Comparison of ENCODE assay signal across 19 cellular contexts in the genomic region with DNA sequence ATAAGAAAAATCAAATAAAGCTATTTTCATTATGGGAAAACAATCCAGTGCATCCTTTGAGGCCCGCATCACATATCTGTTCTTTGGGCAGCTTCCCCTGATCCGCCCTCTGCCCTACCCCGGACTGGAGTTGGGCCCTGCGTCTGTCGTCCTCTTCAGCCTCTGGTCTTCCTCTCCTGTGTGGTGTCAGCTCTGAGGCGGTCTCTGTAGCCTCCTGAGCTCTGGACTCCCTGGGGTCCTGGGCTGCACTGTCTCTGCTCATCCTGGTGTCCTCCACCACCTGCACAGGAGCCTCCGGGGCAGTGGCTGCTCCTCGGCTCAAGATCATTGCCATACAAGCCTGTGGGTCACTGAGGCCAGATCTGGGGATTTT. TPM values are rescaled to one million over a fixed set of nuclear protein-coding genes. Genes with fewer than 3 reads are reported as not detected.
DNase-seq lines count a peak whose midpoint lies in the region; ATAC-seq and TF ChIP-seq lines count a peak whose summit lies in the region.
"Had no signal": no experiment of that assay in that cellular context is flagged by ENCODE, and none has a peak within 500 bp of the region (broad histone marks: within the 10 kb centered on the region; RNA-seq: fewer than 3 reads in every experiment).

No MANE protein-coding gene starts in this region.

- TF ChIP-seq POLR2A in sigmoid colon (IDR thresholded peaks at IDR 0.05): no peak

- DNase-seq in mammary epithelial cell: no peak
- peak; percentile 30 for DNase-seq in sigmoid colon
- DNase-seq in right atrium auricular region (ENCODE audit: low spot score): no peak
- DNase-seq in DMS153 treated with DMSO at 0.1 percent for 48 hours (lab: John Stamatoyannopoulos, UW; ENCODE audit: unreplicated experiment): no peak
- no peak for DNase-seq in T-helper 1 cell
- DNase-seq: activated CD4-positive, alpha-beta T cell treated with anti-CD3 and anti-CD28 coated beads, Interleukin-2, amount 50 U/mL, for 4 hours; activated naive CD4-positive, alpha-beta T cell treated with anti-CD3 and anti-CD28 coated beads, Interleukin-2, amount 50 U/mL, for 16 hours; NCI-H1105 treated with DMSO at 0.1 percent for 48 hours; NCI-H2171 treated with DMSO at 0.1 percent for 48 hours; NCI-H774; stimulated activated CD4-positive, alpha-beta T cell treated with anti-CD3 and anti-CD28 coated beads, Interleukin-2, amount 100 ng/mL, for 24 hours had no signal

- in situ Hi-C loops in mammary epithelial cell (cut with MboI; ENCODE audit: low sequenced_read_pairs in 2 of 2): no loop called here

- H2AFZ ChIP-seq in mammary epithelial cell (ENCODE audit: low read depth, low read length): no peak overlapping the region

- WGBS in mammary epithelial cell (ENCODE audit: low coverage, missing lambda C conversion rate): 46% methylated on average over 8 of the region's 8 CpGs
- 87 to 90% methylated on average over 8 of the region's 8 CpGs for WGBS in sigmoid colon, 2 donors

- no TSS peak for BruUV-seq in mammary epithelial cell (replicated peaks; lab: Mats Ljungman, UMichigan)

- no peaks in the 10 kb centered on the region for H4K20me1 ChIP-seq in mammary epithelial cell (ENCODE audit: insufficient read depth, low read length)

- CTCF ChIA-PET in mammary epithelial cell (lab: Charles Lee; ENCODE audit: low non-redundant PET): no interaction called here

- TF ChIP-seq CTCF in mammary epithelial cell (conservative IDR thresholded peaks at IDR 0.05 in 1 of 2, IDR thresholded peaks at IDR 0.05 in 1 of 2; ENCODE audit: extremely low read depth in 1 of 2, insufficient read depth in 1 of 2, low read depth in 1 of 2, low read length in 2 of 2) (no peak), sigmoid colon (IDR thresholded peaks at IDR 0.05) (no peak), right atrium auricular region (IDR thresholded peaks at IDR 0.05) (no peak)

- peak overlapping the region; percentile 26 for H3K4me2 ChIP-seq in mammary epithelial cell (ENCODE audit: insufficient read depth, low read depth, low read length)
- H3K4me2 ChIP-seq: KMS-11 had no signal

- H3K27me3 ChIP-seq in mammary epithelial cell (ENCODE audit: insufficient read depth, low read length) (no peaks in the 10 kb centered on the region), sigmoid colon (no peaks in the 10 kb centered on the region), right atrium auricular region (no peaks in the 10 kb centered on the region)
- H3K27me3 ChIP-seq: suprapubic skin had no signal

- H3K27ac ChIP-seq in mammary epithelial cell (ENCODE audit: insufficient read depth, low read depth, low read length): no peak overlapping the region
- no peak overlapping the region for H3K27ac ChIP-seq in sigmoid colon
- H3K27ac ChIP-seq in right atrium auricular region: no peak overlapping the region
- H3K27ac ChIP-seq: epithelial cell of prostate, HL-60, KMS-11, suprapubic skin had no signal

- no peak for TF ChIP-seq EP300 in sigmoid colon (IDR thresholded peaks at IDR 0.05)

- dilution Hi-C loops in mammary epithelial cell (cut with HindIII; ENCODE audit: low sequenced_read_pairs): no loop called here

- H3K79me2 ChIP-seq in mammary epithelial cell (ENCODE audit: insufficient read depth, low read length): no peaks in the 10 kb centered on the region

- H3K9me3 ChIP-seq in mammary epithelial cell (replicated peaks; ENCODE audit: insufficient read depth, low read length): no peaks in the 10 kb centered on the region
- H3K9me3 ChIP-seq in sigmoid colon: no peaks in the 10 kb centered on the region
- no peaks in the 10 kb centered on the region for H3K9me3 ChIP-seq in right atrium auricular region
- H3K9me3 ChIP-seq: suprapubic skin had no signal

- H3K4me3 ChIP-seq in mammary epithelial cell (replicated peaks in 1 of 3; ENCODE audit: insufficient read depth in 1 of 3, low read depth in 2 of 3, low read length in 3 of 3) (no peak overlapping the region), sigmoid colon (no peak overlapping the region), right atrium auricular region (no peak overlapping the region)
- H3K4me3 ChIP-seq: suprapubic skin had no signal

- intact Hi-C loops in mammary epithelial cell (cut with micrococcal nuclease): no loop called here
- intact Hi-C loops in sigmoid colon (cut with DNase I): no loop called here

- H3K36me3 ChIP-seq in mammary epithelial cell (ENCODE audit: insufficient read depth, low read length): no peaks in the 10 kb centered on the region
- peaks cover 0 to 48% (median 7%) of the 10 kb centered on the region in 4 donors for H3K36me3 ChIP-seq in sigmoid colon
- peaks cover 29% of the 10 kb centered on the region for H3K36me3 ChIP-seq in right atrium auricular region

- H3K4me1 ChIP-seq in mammary epithelial cell (ENCODE audit: insufficient read depth, low read length) (peaks cover 12% of the 10 kb centered on the region), sigmoid colon (no peaks in the 10 kb centered on the region), right atrium auricular region (peaks cover 0 to 17% of the 10 kb centered on the region in 2 donors)
- H3K4me1 ChIP-seq: suprapubic skin had no signal

- no peak overlapping the region for H3K9ac ChIP-seq in mammary epithelial cell (ENCODE audit: insufficient read depth, low read length)
- H3K9ac ChIP-seq: KMS-11 had no signal

- ATAC-seq in GM18502 (IDR thresholded peaks at IDR 0.05; ENCODE audit: poor library complexity, unreplicated experiment): peak; percentile 36
- ATAC-seq in HG02943 (IDR thresholded peaks at IDR 0.05; ENCODE audit: low read depth, unreplicated experiment): peak; percentile 22
- no peak for ATAC-seq in GM18520 (IDR thresholded peaks at IDR 0.05; ENCODE audit: unreplicated experiment)
- ATAC-seq: left lobe of liver had no signal

RNA-seq across cellular contexts. Expression of a gene that starts 7.4 kb away (rescaled TPM):
- under 1 TPM; 0.17 to 0.31 TPM for total RNA-seq in mammary epithelial cell
- polyA plus RNA-seq in mammary epithelial cell: 0.05 TPM
- not detected for polyA minus RNA-seq in mammary epithelial cell
- under 1 TPM in 3 of 4 donors, not detected in 1; under 0.01 to 0.95 (median 0.83) TPM for total RNA-seq in sigmoid colon
- 1 to 10 TPM in 1 of 3 donors, under 1 TPM in 1, not detected in 1; 0.23 to 8.4 TPM for polyA plus RNA-seq in sigmoid colon
- total RNA-seq in right atrium auricular region: 10 to 100 TPM; 11.9 to 12.4 TPM

RNA-seq across cellular contexts. Expression of a gene that starts 18.6 kb away (rescaled TPM):
- 100 to 1,000 TPM; 360 to 523 TPM for total RNA-seq in mammary epithelial cell
- 724 TPM for polyA plus RNA-seq in mammary epithelial cell
- polyA minus RNA-seq in mammary epithelial cell: 421 TPM
- 100 to 1,000 TPM; 154 to 232 (median 183) TPM for total RNA-seq in sigmoid colon
- 100 to 1,000 TPM; 162 to 647 (median 169) TPM for polyA plus RNA-seq in sigmoid colon
- 100 to 1,000 TPM; 139 to 189 TPM for total RNA-seq in right atrium auricular region

RNA-seq across cellular contexts. Expression of a gene that starts 48.4 kb away (rescaled TPM):
- total RNA-seq in mammary epithelial cell: 100 to 1,000 TPM in 1 of 2 donors, 10 to 100 TPM in 1; 42.5 to 100 TPM
- 75.5 TPM for polyA plus RNA-seq in mammary epithelial cell
- 35.7 TPM for polyA minus RNA-seq in mammary epithelial cell
- 10 to 100 TPM; 74.5 to 88.1 (median 81.5) TPM for total RNA-seq in sigmoid colon
- polyA plus RNA-seq in sigmoid colon: 10 to 100 TPM; 70.3 to 86.7 (median 70.9) TPM
- 10 to 100 TPM; 44.8 to 57.1 TPM for total RNA-seq in right atrium auricular region

RNA-seq across cellular contexts. Expression of a gene that starts 50.5 kb away (rescaled TPM):
- total RNA-seq in mammary epithelial cell: 10 to 100 TPM; 31.8 to 47.0 TPM
- 44.6 TPM for polyA plus RNA-seq in mammary epithelial cell
- polyA minus RNA-seq in mammary epithelial cell: 76.9 TPM
- 10 to 100 TPM; 24.7 to 51.7 (median 42.2) TPM for total RNA-seq in sigmoid colon
- polyA plus RNA-seq in sigmoid colon: 100 to 1,000 TPM; 118 to 339 (median 223) TPM
- total RNA-seq in right atrium auricular region: 10 to 100 TPM; 43.6 to 73.7 TPM

Comparison
In these comparisons a context has a peak if more than half of its experiments do, and no peak if none do; other contexts are left out.
1. RNA of a gene that starts 7.4 kb away (total RNA-seq): 11.9 to 12.4 TPM in right atrium auricular region; under 0.01 to 0.95 TPM in sigmoid colon and 0.17 to 0.31 TPM in mammary epithelial cell; every median in the first group is over 4 times any median in the second.